19 cellular contexts compared by ENCODE assay signal in the genomic region with DNA sequence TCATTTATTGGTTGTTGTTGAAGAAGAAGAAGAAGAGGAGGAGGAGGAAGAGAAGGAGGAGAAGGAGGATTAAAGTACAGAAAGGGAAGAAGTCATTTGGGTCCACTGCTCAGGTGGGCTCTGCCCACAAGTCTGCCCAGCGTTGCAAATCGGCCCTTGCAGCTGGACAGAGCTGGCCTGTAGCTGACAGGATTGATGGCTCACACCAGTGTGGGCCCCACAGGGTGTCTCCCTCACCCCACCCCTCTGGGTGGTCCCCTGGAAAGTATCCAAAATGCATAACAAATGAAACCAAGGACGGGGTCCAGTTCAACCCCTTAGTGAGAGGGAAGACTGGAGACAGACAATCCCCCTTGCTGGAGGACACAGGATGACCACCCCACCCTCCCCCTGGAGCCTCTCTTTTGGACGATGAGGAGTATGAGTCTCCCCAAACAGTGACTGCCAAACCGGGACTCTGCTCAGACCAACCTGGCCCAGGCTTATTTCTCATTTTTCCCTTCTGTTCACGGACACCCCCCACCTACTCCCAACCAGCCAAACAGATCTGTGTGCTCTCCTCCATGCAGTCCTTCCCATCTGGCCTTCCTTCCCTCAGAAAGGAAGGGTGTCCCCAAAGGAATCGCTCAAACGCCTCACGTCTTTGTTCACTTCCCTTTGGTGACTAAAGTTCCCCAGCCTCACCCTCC. TPM values are rescaled to one million over a fixed set of nuclear protein-coding genes. Genes with fewer than 3 reads are reported as not detected.
DNase-seq lines count a peak whose midpoint lies in the region; ATAC-seq and TF ChIP-seq lines count a peak whose summit lies in the region.
"Had no signal": no experiment of that assay in that cellular context is flagged by ENCODE, and none has a peak within 500 bp of the region (broad histone marks: within the 10 kb centered on the region; RNA-seq: fewer than 3 reads in every experiment).

No MANE protein-coding gene starts in this region.

- DNase-seq in cardiac septum (ENCODE audit: low spot score) (peak; percentile 26), Right ventricle myocardium superior (no peak), cerebellum (ENCODE audit: low spot score) (peak; percentile 69), mesenteric fat pad (ENCODE audit: low spot score) (peak; percentile 43), NCI-H1105 treated with DMSO at 0.1 percent for 48 hours (lab: John Stamatoyannopoulos, UW) (no peak), progenitor cell of endocrine pancreas (ENCODE audit: low spot score, unreplicated experiment) (no peak), NCI-H446 (lab: John Stamatoyannopoulos, UW) (no peak)
- no peak for DNase-seq in stimulated activated naive B cell treated with anti-CD40 and anti-IgM and Interleukin-4, amounts not matched to agents 10 μg/mL and 1 μg/mL and 100 μg/mL, for 72 hours
- DNase-seq: BE2C; CD4-positive, CD25-positive, alpha-beta regulatory T cell; COR-L47; DMS153; GOT3; NCI-H1436; NCI-H1930; NCI-H345; NCI-H526 had no signal

- H3K4me1 Mint-ChIP-seq in stimulated activated naive B cell treated with anti-CD40 and anti-IgM and Interleukin-4, amounts not matched to agents 10 μg/mL and 1 μg/mL and 100 μg/mL, for 72 hours, result peaks cover 20 to 38% of the 10 kb centered on the region in 2 donors
- no peaks in the 10 kb centered on the region for H3K4me1 Mint-ChIP-seq in progenitor cell of endocrine pancreas (ENCODE audit: low read depth)

- peak overlapping the region; percentile 78 for H3K27ac Mint-ChIP-seq in stimulated activated naive B cell treated with anti-CD40 and anti-IgM and Interleukin-4, amounts not matched to agents 10 μg/mL and 1 μg/mL and 100 μg/mL, for 72 hours
- H3K27ac Mint-ChIP-seq in progenitor cell of endocrine pancreas, result no peak overlapping the region

- no peak for TF ChIP-seq CTCF in progenitor cell of endocrine pancreas (IDR thresholded peaks at IDR 0.05; ENCODE audit: unreplicated experiment)

- H3K27me3 Mint-ChIP-seq in stimulated activated naive B cell treated with anti-CD40 and anti-IgM and Interleukin-4, amounts not matched to agents 10 μg/mL and 1 μg/mL and 100 μg/mL, for 72 hours, result no peaks in the 10 kb centered on the region
- H3K27me3 Mint-ChIP-seq in progenitor cell of endocrine pancreas, result peaks cover 34% of the 10 kb centered on the region
- H3K27me3 Mint-ChIP-seq: CD4-positive, CD25-positive, alpha-beta regulatory T cell had no signal

- H3K9me3 Mint-ChIP-seq in stimulated activated naive B cell treated with anti-CD40 and anti-IgM and Interleukin-4, amounts not matched to agents 10 μg/mL and 1 μg/mL and 100 μg/mL, for 72 hours, result peaks cover 0 to 9% of the 10 kb centered on the region in 2 donors
- H3K9me3 Mint-ChIP-seq in progenitor cell of endocrine pancreas (ENCODE audit: low read depth), result no peaks in the 10 kb centered on the region

- peaks cover 10 to 12% of the 10 kb centered on the region in 2 donors for H3K36me3 Mint-ChIP-seq in stimulated activated naive B cell treated with anti-CD40 and anti-IgM and Interleukin-4, amounts not matched to agents 10 μg/mL and 1 μg/mL and 100 μg/mL, for 72 hours
- H3K36me3 Mint-ChIP-seq in progenitor cell of endocrine pancreas (ENCODE audit: insufficient read depth), result no peaks in the 10 kb centered on the region
- H3K36me3 Mint-ChIP-seq: CD4-positive, CD25-positive, alpha-beta regulatory T cell had no signal

- no peak for ATAC-seq in Right ventricle myocardium superior (ENCODE audit: poor library complexity)
- no peak for ATAC-seq in stimulated activated naive B cell treated with anti-CD40 and anti-IgM and Interleukin-4, amounts not matched to agents 10 μg/mL and 1 μg/mL and 100 μg/mL, for 72 hours (replicated peaks)
- ATAC-seq: GM12878 had no signal

- H3K4me3 Mint-ChIP-seq in stimulated activated naive B cell treated with anti-CD40 and anti-IgM and Interleukin-4, amounts not matched to agents 10 μg/mL and 1 μg/mL and 100 μg/mL, for 72 hours, result no peak overlapping the region
- no peak overlapping the region for H3K4me3 Mint-ChIP-seq in progenitor cell of endocrine pancreas (ENCODE audit: low read depth)
- H3K4me3 Mint-ChIP-seq: CD4-positive, CD25-positive, alpha-beta regulatory T cell had no signal

- intact Hi-C loops in cardiac septum (cut with DNase I) (no loop called here), Right ventricle myocardium superior (cut with DNase I) (no loop called here)

RNA-seq across cellular contexts. Expression of a gene that starts 17.7 kb away (rescaled TPM):
- total RNA-seq in cardiac septum (36.5 TPM), Right ventricle myocardium superior (25.0 TPM), cerebellum (60.9 TPM), mesenteric fat pad (0.64 TPM), progenitor cell of endocrine pancreas (2.2 and 3.0 TPM in 2 replicates)
- total RNA-seq: HT-29 had no signal

RNA-seq across cellular contexts. Expression of a gene that starts 50.1 kb away (rescaled TPM):
- total RNA-seq in cardiac septum (7.9 TPM), Right ventricle myocardium superior (5.5 TPM), cerebellum (10.2 TPM), mesenteric fat pad (18.9 TPM), progenitor cell of endocrine pancreas (17.8 and 18.6 TPM in 2 replicates)

Comparison
In these comparisons a context has a peak if more than half of its experiments do, and no peak if none do; other contexts are left out.
1. DNase-seq: peak in cardiac septum (single experiment), cerebellum (single experiment) and mesenteric fat pad (single experiment); none in Right ventricle myocardium superior (single experiment), stimulated activated naive B cell treated with anti-CD40 and anti-IgM and Interleukin-4, amounts not matched to agents 10 μg/mL and 1 μg/mL and 100 μg/mL, for 72 hours (single experiment), NCI-H1105 treated with DMSO at 0.1 percent for 48 hours (single experiment), progenitor cell of endocrine pancreas (single experiment) and NCI-H446 (0 of 2).